In the genomic region with DNA sequence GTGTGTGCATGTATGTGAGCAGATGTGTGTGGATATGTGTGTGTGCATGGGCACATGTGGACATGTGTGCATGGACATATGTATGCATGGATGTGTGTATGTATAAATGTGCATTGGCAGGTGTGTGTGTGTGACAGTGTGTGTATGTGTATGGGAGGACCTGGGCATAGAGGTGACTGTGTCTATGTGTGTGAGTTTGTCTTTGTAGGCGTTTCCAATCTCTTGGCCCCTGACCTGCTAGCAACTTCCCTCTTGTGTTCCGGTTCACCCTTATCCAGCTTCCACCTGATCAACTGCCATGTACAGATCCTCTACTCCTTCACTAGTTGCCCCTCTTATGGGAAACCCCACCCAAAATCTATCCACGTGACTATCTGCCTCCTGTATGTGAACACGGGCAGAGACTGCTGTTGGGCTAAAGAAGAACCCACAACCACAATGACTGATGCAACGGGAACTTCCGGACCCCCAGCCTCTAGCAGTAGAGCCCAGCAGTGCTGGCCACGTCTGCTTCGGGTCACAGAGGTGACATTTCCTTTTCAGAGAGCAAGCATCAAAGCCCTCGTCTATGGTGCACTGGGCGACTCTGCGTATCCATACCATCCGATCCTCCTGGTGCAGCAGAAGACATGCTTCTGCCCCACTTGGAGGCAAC, we compare ENCODE assay signal across 1 cellular context.
TF ChIP-seq lines count a peak whose summit lies in the region.

No MANE protein-coding gene starts in this region.

TF ChIP-seq in GM12878, 131 proteins besides CTCF, POLR2A, EP300 and RAD21 (continued from another document):
- TF ChIP-seq, protein P1, sequence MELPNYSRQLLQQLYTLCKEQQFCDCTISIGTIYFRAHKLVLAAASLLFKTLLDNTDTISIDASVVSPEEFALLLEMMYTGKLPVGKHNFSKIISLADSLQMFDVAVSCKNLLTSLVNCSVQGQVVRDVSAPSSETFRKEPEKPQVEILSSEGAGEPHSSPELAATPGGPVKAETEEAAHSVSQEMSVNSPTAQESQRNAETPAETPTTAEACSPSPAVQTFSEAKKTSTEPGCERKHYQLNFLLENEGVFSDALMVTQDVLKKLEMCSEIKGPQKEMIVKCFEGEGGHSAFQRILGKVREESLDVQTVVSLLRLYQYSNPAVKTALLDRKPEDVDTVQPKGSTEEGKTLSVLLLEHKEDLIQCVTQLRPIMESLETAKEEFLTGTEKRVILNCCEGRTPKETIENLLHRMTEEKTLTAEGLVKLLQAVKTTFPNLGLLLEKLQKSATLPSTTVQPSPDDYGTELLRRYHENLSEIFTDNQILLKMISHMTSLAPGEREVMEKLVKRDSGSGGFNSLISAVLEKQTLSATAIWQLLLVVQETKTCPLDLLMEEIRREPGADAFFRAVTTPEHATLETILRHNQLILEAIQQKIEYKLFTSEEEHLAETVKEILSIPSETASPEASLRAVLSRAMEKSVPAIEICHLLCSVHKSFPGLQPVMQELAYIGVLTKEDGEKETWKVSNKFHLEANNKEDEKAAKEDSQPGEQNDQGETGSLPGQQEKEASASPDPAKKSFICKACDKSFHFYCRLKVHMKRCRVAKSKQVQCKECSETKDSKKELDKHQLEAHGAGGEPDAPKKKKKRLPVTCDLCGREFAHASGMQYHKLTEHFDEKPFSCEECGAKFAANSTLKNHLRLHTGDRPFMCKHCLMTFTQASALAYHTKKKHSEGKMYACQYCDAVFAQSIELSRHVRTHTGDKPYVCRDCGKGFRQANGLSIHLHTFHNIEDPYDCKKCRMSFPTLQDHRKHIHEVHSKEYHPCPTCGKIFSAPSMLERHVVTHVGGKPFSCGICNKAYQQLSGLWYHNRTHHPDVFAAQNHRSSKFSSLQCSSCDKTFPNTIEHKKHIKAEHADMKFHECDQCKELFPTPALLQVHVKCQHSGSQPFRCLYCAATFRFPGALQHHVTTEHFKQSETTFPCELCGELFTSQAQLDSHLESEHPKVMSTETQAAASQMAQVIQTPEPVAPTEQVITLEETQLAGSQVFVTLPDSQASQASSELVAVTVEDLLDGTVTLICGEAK (IDR thresholded peaks at IDR 0.05; ENCODE audit: borderline replicate concordance) = no peak
- TF ChIP-seq SREBF2 (IDR thresholded peaks at IDR 0.05; ENCODE audit: low read length) = no peak
- TF ChIP-seq TARDBP (IDR thresholded peaks at IDR 0.05; ENCODE audit: borderline replicate concordance) = no peak
- TF ChIP-seq ATF7 (IDR thresholded peaks at IDR 0.05; ENCODE audit: low read depth) = no peak
- no peak for TF ChIP-seq TCF3 (IDR thresholded peaks at IDR 0.05; ENCODE audit: borderline replicate concordance, insufficient read depth, low read depth, low read length)
- no peak for TF ChIP-seq POLR2AphosphoS5 (IDR thresholded peaks at IDR 0.05; ENCODE audit: low read length)
- no peak for TF ChIP-seq YBX1 (IDR thresholded peaks at IDR 0.05)
- TF ChIP-seq IKZF2 (IDR thresholded peaks at IDR 0.05) = no peak
- TF ChIP-seq SIN3A (IDR thresholded peaks at IDR 0.05; ENCODE audit: low read depth, low read length) = no peak
